9 cellular contexts compared by ENCODE assay signal in genomic region chr6:16414205-16414604, GRCh38.
A peak's percentile ranks its signal among the peaks of the same experiment; 100 is the strongest.
DNase-seq lines count a peak whose midpoint lies in the region; ATAC-seq and TF ChIP-seq lines count a peak whose summit lies in the region.
"Had no signal": no experiment of that assay in that cellular context is flagged by ENCODE, and none has a peak within 500 bp of the region (broad histone marks: within the 10 kb centered on the region; RNA-seq: fewer than 3 reads in every experiment).

No MANE protein-coding gene starts in this region.

- H3K4me3 Mint-ChIP-seq in stimulated activated naive CD8-positive, alpha-beta T cell treated with anti-CD3 and anti-CD28 coated beads, Interleukin-15, Interleukin-2, amounts not matched to agents 100 ng/mL and 50 ng/mL, for 24 hours: peak overlapping the region; percentile 45
- H3K4me3 Mint-ChIP-seq in glutamatergic neuron (ENCODE audit: unreplicated experiment): no peak overlapping the region

- H3K36me3 Mint-ChIP-seq in stimulated activated naive CD8-positive, alpha-beta T cell treated with anti-CD3 and anti-CD28 coated beads, Interleukin-15, Interleukin-2, amounts not matched to agents 100 ng/mL and 50 ng/mL, for 24 hours (ENCODE audit: low read depth): no peaks in the 10 kb centered on the region
- no peaks in the 10 kb centered on the region for H3K36me3 Mint-ChIP-seq in glutamatergic neuron (ENCODE audit: unreplicated experiment)

- H3K27ac ChIP-seq in cardiac muscle cell: peak overlapping the region; percentile 62

- intact Hi-C loops in Right ventricle myocardium inferior (cut with DNase I): no loop called here

- peak; percentile 15 to 41 for DNase-seq in cardiac muscle cell (ENCODE audit: low read depth in 1 of 2, low spot score in 1 of 2)
- no peak for DNase-seq in Right ventricle myocardium inferior (ENCODE audit: missing footprints)
- DNase-seq in activated naive CD4-positive, alpha-beta T cell treated with anti-CD3 and anti-CD28 coated beads, Interleukin-2, amount 50 U/mL, for 16 hours: peak; percentile 16
- DNase-seq in glutamatergic neuron: no peak
- no peak for DNase-seq in HK-2 (ENCODE audit: unreplicated experiment)
- no peak for DNase-seq in SHP77 (lab: John Stamatoyannopoulos, UW)
- DNase-seq: posterior cingulate gyrus had no signal

- ATAC-seq in Right ventricle myocardium inferior: no peak
- peak; percentile 54 for ATAC-seq in HG03064 (IDR thresholded peaks at IDR 0.05; ENCODE audit: low read depth, unreplicated experiment)

- H3K4me1 Mint-ChIP-seq in stimulated activated naive CD8-positive, alpha-beta T cell treated with anti-CD3 and anti-CD28 coated beads, Interleukin-15, Interleukin-2, amounts not matched to agents 100 ng/mL and 50 ng/mL, for 24 hours (ENCODE audit: low read depth): peaks cover 55% of the 10 kb centered on the region
- peaks cover 7% of the 10 kb centered on the region for H3K4me1 Mint-ChIP-seq in glutamatergic neuron (ENCODE audit: low read depth, unreplicated experiment)

- H3K4me1 ChIP-seq in cardiac muscle cell (ENCODE audit: low read depth): peaks cover 41% of the 10 kb centered on the region

- H3K9me3 ChIP-seq in cardiac muscle cell (ENCODE audit: low read depth): no peaks in the 10 kb centered on the region

- H3K4me3 ChIP-seq in cardiac muscle cell: no peak overlapping the region

- H3K27ac Mint-ChIP-seq in stimulated activated naive CD8-positive, alpha-beta T cell treated with anti-CD3 and anti-CD28 coated beads, Interleukin-15, Interleukin-2, amounts not matched to agents 100 ng/mL and 50 ng/mL, for 24 hours: peak overlapping the region; percentile 69
- no peak overlapping the region for H3K27ac Mint-ChIP-seq in glutamatergic neuron (ENCODE audit: unreplicated experiment)

- TF ChIP-seq CTCF in cardiac muscle cell (IDR thresholded peaks at IDR 0.05; ENCODE audit: low read depth, low read length) (no peak), glutamatergic neuron (IDR thresholded peaks at IDR 0.05; ENCODE audit: partially characterized antibody, unreplicated experiment) (no peak)

- no peaks in the 10 kb centered on the region for H3K9me3 Mint-ChIP-seq in stimulated activated naive CD8-positive, alpha-beta T cell treated with anti-CD3 and anti-CD28 coated beads, Interleukin-15, Interleukin-2, amounts not matched to agents 100 ng/mL and 50 ng/mL, for 24 hours
- H3K9me3 Mint-ChIP-seq in glutamatergic neuron (ENCODE audit: unreplicated experiment): no peaks in the 10 kb centered on the region

- no peaks in the 10 kb centered on the region for H3K36me3 ChIP-seq in cardiac muscle cell

- H3K27me3 Mint-ChIP-seq in stimulated activated naive CD8-positive, alpha-beta T cell treated with anti-CD3 and anti-CD28 coated beads, Interleukin-15, Interleukin-2, amounts not matched to agents 100 ng/mL and 50 ng/mL, for 24 hours: no peaks in the 10 kb centered on the region
- H3K27me3 Mint-ChIP-seq in glutamatergic neuron (ENCODE audit: unreplicated experiment): no peaks in the 10 kb centered on the region

- H3K27me3 ChIP-seq in cardiac muscle cell: no peaks in the 10 kb centered on the region

Comparison
In these comparisons a context has a peak if more than half of its experiments do, and no peak if none do; other contexts are left out.
1. DNase-seq: peak in cardiac muscle cell (2 of 2) and activated naive CD4-positive, alpha-beta T cell treated with anti-CD3 and anti-CD28 coated beads, Interleukin-2, amount 50 U/mL, for 16 hours (single experiment); none in Right ventricle myocardium inferior (single experiment), glutamatergic neuron (single experiment), HK-2 (single experiment) and SHP77 (0 of 2).